1 cellular context compared by ENCODE assay signal in the genomic region with DNA sequence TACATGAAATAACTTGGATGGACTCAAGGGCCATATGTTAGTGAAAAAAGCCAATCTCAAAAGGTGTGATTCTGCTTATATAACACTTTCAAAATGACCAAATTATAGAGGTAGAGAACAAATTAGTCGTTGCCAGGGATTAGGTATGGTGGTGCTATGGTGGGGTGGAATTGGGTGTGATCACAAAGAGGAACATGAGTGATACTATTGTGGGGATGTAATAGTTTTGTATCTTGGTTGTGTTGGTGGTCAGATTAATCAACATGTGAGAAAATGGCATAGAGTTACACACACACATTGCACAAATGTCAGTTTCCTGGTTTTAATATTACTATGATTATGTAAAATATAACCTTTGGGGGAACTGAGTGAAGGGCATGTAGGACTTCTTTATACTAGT.
A peak's percentile ranks its signal among the peaks of the same experiment; 100 is the strongest.
TF ChIP-seq lines count a peak whose summit lies in the region.

No MANE protein-coding gene starts in this region.

TF ChIP-seq in GM12878, 131 proteins besides CTCF, POLR2A, EP300 and RAD21:
- TF ChIP-seq, protein P1, sequence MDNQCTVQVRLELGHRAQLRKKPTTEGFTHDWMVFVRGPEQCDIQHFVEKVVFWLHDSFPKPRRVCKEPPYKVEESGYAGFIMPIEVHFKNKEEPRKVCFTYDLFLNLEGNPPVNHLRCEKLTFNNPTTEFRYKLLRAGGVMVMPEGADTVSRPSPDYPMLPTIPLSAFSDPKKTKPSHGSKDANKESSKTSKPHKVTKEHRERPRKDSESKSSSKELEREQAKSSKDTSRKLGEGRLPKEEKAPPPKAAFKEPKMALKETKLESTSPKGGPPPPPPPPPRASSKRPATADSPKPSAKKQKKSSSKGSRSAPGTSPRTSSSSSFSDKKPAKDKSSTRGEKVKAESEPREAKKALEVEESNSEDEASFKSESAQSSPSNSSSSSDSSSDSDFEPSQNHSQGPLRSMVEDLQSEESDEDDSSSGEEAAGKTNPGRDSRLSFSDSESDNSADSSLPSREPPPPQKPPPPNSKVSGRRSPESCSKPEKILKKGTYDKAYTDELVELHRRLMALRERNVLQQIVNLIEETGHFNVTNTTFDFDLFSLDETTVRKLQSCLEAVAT (IDR thresholded peaks at IDR 0.05) = no peak
- TF ChIP-seq, protein P2, sequence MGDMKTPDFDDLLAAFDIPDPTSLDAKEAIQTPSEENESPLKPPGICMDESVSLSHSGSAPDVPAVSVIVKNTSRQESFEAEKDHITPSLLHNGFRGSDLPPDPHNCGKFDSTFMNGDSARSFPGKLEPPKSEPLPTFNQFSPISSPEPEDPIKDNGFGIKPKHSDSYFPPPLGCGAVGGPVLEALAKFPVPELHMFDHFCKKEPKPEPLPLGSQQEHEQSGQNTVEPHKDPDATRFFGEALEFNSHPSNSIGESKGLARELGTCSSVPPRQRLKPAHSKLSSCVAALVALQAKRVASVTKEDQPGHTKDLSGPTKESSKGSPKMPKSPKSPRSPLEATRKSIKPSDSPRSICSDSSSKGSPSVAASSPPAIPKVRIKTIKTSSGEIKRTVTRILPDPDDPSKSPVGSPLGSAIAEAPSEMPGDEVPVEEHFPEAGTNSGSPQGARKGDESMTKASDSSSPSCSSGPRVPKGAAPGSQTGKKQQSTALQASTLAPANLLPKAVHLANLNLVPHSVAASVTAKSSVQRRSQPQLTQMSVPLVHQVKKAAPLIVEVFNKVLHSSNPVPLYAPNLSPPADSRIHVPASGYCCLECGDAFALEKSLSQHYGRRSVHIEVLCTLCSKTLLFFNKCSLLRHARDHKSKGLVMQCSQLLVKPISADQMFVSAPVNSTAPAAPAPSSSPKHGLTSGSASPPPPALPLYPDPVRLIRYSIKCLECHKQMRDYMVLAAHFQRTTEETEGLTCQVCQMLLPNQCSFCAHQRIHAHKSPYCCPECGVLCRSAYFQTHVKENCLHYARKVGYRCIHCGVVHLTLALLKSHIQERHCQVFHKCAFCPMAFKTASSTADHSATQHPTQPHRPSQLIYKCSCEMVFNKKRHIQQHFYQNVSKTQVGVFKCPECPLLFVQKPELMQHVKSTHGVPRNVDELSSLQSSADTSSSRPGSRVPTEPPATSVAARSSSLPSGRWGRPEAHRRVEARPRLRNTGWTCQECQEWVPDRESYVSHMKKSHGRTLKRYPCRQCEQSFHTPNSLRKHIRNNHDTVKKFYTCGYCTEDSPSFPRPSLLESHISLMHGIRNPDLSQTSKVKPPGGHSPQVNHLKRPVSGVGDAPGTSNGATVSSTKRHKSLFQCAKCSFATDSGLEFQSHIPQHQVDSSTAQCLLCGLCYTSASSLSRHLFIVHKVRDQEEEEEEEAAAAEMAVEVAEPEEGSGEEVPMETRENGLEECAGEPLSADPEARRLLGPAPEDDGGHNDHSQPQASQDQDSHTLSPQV (IDR thresholded peaks at IDR 0.05) = no peak
- TF ChIP-seq ATF2 (IDR thresholded peaks at IDR 0.05; ENCODE audit: low read length) = 0 out of 2 replicates have a peak, but pooled peaks have one; percentile 19
- TF ChIP-seq IRF5 (IDR thresholded peaks at IDR 0.05; ENCODE audit: borderline replicate concordance) = no peak
- TF ChIP-seq RUNX3 (IDR thresholded peaks at IDR 0.05; ENCODE audit: low read length) = peak; percentile 53; the same call in 1 of the 2 replicates
- TF ChIP-seq, protein P3, sequence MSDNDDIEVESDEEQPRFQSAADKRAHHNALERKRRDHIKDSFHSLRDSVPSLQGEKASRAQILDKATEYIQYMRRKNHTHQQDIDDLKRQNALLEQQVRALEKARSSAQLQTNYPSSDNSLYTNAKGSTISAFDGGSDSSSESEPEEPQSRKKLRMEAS (IDR thresholded peaks at IDR 0.05; ENCODE audit: low read depth, low read length) = no peak
- no peak for TF ChIP-seq NRF1 (conservative IDR thresholded peaks at IDR 0.05; ENCODE audit: low read depth, low read length)
- TF ChIP-seq HDAC2 (IDR thresholded peaks at IDR 0.05) = no peak
- peak; percentile 63; the same call in 1 of the 2 replicates for TF ChIP-seq MTA2 (IDR thresholded peaks at IDR 0.05; ENCODE audit: low read depth)
- no peak for TF ChIP-seq IKZF1 (conservative IDR thresholded peaks at IDR 0.05)
- no peak for TF ChIP-seq CBX3 (IDR thresholded peaks at IDR 0.05; ENCODE audit: borderline replicate concordance, low read depth)
- no peak for TF ChIP-seq CREM (IDR thresholded peaks at IDR 0.05; ENCODE audit: low read depth)
- peak; percentile 28; the same call in 1 of the 2 replicates for TF ChIP-seq NFIC (IDR thresholded peaks at IDR 0.05; ENCODE audit: low read depth, low read length)
- TF ChIP-seq, protein P4, sequence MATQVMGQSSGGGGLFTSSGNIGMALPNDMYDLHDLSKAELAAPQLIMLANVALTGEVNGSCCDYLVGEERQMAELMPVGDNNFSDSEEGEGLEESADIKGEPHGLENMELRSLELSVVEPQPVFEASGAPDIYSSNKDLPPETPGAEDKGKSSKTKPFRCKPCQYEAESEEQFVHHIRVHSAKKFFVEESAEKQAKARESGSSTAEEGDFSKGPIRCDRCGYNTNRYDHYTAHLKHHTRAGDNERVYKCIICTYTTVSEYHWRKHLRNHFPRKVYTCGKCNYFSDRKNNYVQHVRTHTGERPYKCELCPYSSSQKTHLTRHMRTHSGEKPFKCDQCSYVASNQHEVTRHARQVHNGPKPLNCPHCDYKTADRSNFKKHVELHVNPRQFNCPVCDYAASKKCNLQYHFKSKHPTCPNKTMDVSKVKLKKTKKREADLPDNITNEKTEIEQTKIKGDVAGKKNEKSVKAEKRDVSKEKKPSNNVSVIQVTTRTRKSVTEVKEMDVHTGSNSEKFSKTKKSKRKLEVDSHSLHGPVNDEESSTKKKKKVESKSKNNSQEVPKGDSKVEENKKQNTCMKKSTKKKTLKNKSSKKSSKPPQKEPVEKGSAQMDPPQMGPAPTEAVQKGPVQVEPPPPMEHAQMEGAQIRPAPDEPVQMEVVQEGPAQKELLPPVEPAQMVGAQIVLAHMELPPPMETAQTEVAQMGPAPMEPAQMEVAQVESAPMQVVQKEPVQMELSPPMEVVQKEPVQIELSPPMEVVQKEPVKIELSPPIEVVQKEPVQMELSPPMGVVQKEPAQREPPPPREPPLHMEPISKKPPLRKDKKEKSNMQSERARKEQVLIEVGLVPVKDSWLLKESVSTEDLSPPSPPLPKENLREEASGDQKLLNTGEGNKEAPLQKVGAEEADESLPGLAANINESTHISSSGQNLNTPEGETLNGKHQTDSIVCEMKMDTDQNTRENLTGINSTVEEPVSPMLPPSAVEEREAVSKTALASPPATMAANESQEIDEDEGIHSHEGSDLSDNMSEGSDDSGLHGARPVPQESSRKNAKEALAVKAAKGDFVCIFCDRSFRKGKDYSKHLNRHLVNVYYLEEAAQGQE (IDR thresholded peaks at IDR 0.05; ENCODE audit: low read depth, low read length) = no peak
- TF ChIP-seq ATF7 (IDR thresholded peaks at IDR 0.05; ENCODE audit: low read depth) = peak; percentile 23; the same call in 1 of the 2 replicates
- peak; percentile 37; the same call in 1 of the 2 replicates for TF ChIP-seq JUNB (IDR thresholded peaks at IDR 0.05)
- 0 out of 2 replicates have a peak, but pooled peaks have one; percentile 5 for TF ChIP-seq BCL11A (IDR thresholded peaks at IDR 0.05; ENCODE audit: low read depth, low read length)
TF ChIP-seq in GM12878: peak in this region for 7.
